8 cellular contexts compared by ENCODE assay signal in genomic region chr1:167938083-167938482, GRCh38. TPM values are rescaled to one million over a fixed set of nuclear protein-coding genes. Genes with fewer than 3 reads are reported as not detected.
DNase-seq lines count a peak whose midpoint lies in the region; ATAC-seq, FAIRE-seq and TF ChIP-seq lines count a peak whose summit lies in the region.

No MANE protein-coding gene starts in this region.

- peak overlapping the region; percentile 68 for H2AFZ ChIP-seq in ACC112 (ENCODE audit: low read length, unreplicated experiment)
- no peak overlapping the region for H2AFZ ChIP-seq in astrocyte (ENCODE audit: low read depth, low read length)

- no peak for DNase-seq in HFFc6
- no peak for DNase-seq in astrocyte (ENCODE audit: low read depth)
- no peak for DNase-seq in GM19238 (ENCODE audit: insufficient read length, low spot score)
- no peak for DNase-seq in GM12891 (ENCODE audit: insufficient read length, low spot score)

- H3K36me3 ChIP-seq in ACC112 (ENCODE audit: insufficient read depth, low read length) (peaks cover 4% of the 10 kb centered on the region; the same call in 1 of the 2 replicates), astrocyte (ENCODE audit: insufficient read depth, low read length) (no peaks in the 10 kb centered on the region), mesodermal cell (ENCODE audit: control insufficient read depth, insufficient read depth, low read length) (no peaks in the 10 kb centered on the region)

- ATAC-seq in GM18519 (IDR thresholded peaks at IDR 0.05; ENCODE audit: low FRiP score, unreplicated experiment) (no peak), GM19035 (IDR thresholded peaks at IDR 0.05; ENCODE audit: unreplicated experiment) (no peak)

- H3K4me3 Mint-ChIP-seq in HFFc6 (peak overlapping the region; percentile 95), astrocyte (ENCODE audit: unreplicated experiment) (peak overlapping the region; percentile 96)

- peaks cover 35% of the 10 kb centered on the region for H4K20me1 ChIP-seq in astrocyte (ENCODE audit: insufficient read depth, low read length)

- H3K9me3 Mint-ChIP-seq in HFFc6 (no peaks in the 10 kb centered on the region), astrocyte (ENCODE audit: unreplicated experiment) (no peaks in the 10 kb centered on the region)

- H3K27ac Mint-ChIP-seq in HFFc6 (peak overlapping the region; percentile 85), astrocyte (ENCODE audit: unreplicated experiment) (no peak overlapping the region)

- peaks cover 32% of the 10 kb centered on the region for H3K4me1 Mint-ChIP-seq in HFFc6 (ENCODE audit: low read depth)
- peaks cover 9% of the 10 kb centered on the region for H3K4me1 Mint-ChIP-seq in astrocyte (ENCODE audit: low read depth, unreplicated experiment)

- H3K27me3 Mint-ChIP-seq in HFFc6 (ENCODE audit: insufficient read depth) (no peaks in the 10 kb centered on the region), astrocyte (ENCODE audit: low read depth, unreplicated experiment) (no peaks in the 10 kb centered on the region)

- H3K4me3 ChIP-seq in ACC112 (ENCODE audit: low read depth, low read length) (peak overlapping the region; percentile 85), astrocyte (ENCODE audit: insufficient read depth, low read depth, low read length) (peak overlapping the region; percentile 84), mesodermal cell (ENCODE audit: extremely low read depth, insufficient read depth, low read length, poor library complexity, severe bottlenecking) (peak overlapping the region; percentile 76)

- H3K9ac ChIP-seq in astrocyte (ENCODE audit: low read length), result peak overlapping the region; percentile 99

- H3K79me2 ChIP-seq in ACC112 (ENCODE audit: control insufficient read depth, insufficient read depth, low read length, unreplicated experiment), result peaks cover 78% of the 10 kb centered on the region
- peaks cover 87% of the 10 kb centered on the region for H3K79me2 ChIP-seq in astrocyte (ENCODE audit: insufficient read depth, low read length)

- no peak for FAIRE-seq in astrocyte (lab: Jason Lieb, UNC)
- no peak for FAIRE-seq in GM12891 (lab: Jason Lieb, UNC)

- no peak for TF ChIP-seq POLR2A in GM12891 (IDR thresholded peaks at IDR 0.05; ENCODE audit: low read depth, low read length)

- H3K4me2 ChIP-seq in astrocyte (ENCODE audit: low read length), result peak overlapping the region; percentile 99

- H3K9me3 ChIP-seq in astrocyte (ENCODE audit: insufficient read depth, low read depth, low read length) (no peaks in the 10 kb centered on the region), mesodermal cell (ENCODE audit: control insufficient read depth, low read length) (no peaks in the 10 kb centered on the region)

- peaks cover 14% of the 10 kb centered on the region for H3K4me1 ChIP-seq in ACC112 (ENCODE audit: control insufficient read depth, insufficient read depth, low read length, unreplicated experiment)
- peaks cover 8% of the 10 kb centered on the region for H3K4me1 ChIP-seq in astrocyte (ENCODE audit: insufficient read depth, low read length)
- H3K4me1 ChIP-seq in mesodermal cell (ENCODE audit: control insufficient read depth, insufficient read depth, low read length, poor library complexity, severe bottlenecking), result no peaks in the 10 kb centered on the region

- H3K27me3 ChIP-seq in ACC112 (ENCODE audit: insufficient read depth, low read length) (no peaks in the 10 kb centered on the region), astrocyte (ENCODE audit: insufficient read depth, low read length) (no peaks in the 10 kb centered on the region)

- TF ChIP-seq CTCF in HFFc6 (IDR thresholded peaks at IDR 0.05) (no peak), astrocyte (IDR thresholded peaks at IDR 0.05; ENCODE audit: insufficient read depth, low read depth, low read length) (no peak)

- no CpG with 5 or more reads among the region's 4 CpGs for WGBS in mesodermal cell (ENCODE audit: insufficient coverage in 2 of 2), 2 experiments

- H3K36me3 Mint-ChIP-seq in HFFc6 (ENCODE audit: low read depth) (peaks cover 5% of the 10 kb centered on the region; the same call in 1 of the 2 replicates), astrocyte (ENCODE audit: low read depth, unreplicated experiment) (no peaks in the 10 kb centered on the region)

- H3K27ac ChIP-seq in ACC112 (ENCODE audit: low read depth, low read length) (0 out of 2 replicates have a peak overlapping the region, but pooled peaks have one; percentile 89), astrocyte (ENCODE audit: low read depth, low read length) (no peak overlapping the region), mesodermal cell (ENCODE audit: low read depth, low read length, severe bottlenecking) (no peak overlapping the region)

TF ChIP-seq in GM12891, 5 proteins besides CTCF, POLR2A, EP300 and RAD21:
- TF ChIP-seq SPI1 (IDR thresholded peaks at IDR 0.05; ENCODE audit: low read depth, low read length), result no peak
- no peak for TF ChIP-seq POU2F2 (IDR thresholded peaks at IDR 0.05; ENCODE audit: low read depth, low read length)
- no peak for TF ChIP-seq TAF1 (IDR thresholded peaks at IDR 0.05; ENCODE audit: low read depth, low read length)
- TF ChIP-seq PAX5 (IDR thresholded peaks at IDR 0.05; ENCODE audit: insufficient read depth, low read length, severe bottlenecking), result no peak
- TF ChIP-seq POLR2AphosphoS5 (IDR thresholded peaks at IDR 0.05; ENCODE audit: low read depth, low read length), result no peak

RNA-seq across cellular contexts. Expression of gene MPC2, which starts 1.2 kb away (rescaled TPM):
- 100 to 1,000 TPM; 109 to 124 (median 119) TPM for total RNA-seq in HFFc6 (2021; fragmentation: NEBNext Ultra II Directional; extraction: Animal tissue kit (Norgen Biotek cat#: 25700))
- 53.2 and 62.3 TPM in 2 replicates for total RNA-seq in astrocyte
- polyA plus RNA-seq in mesodermal cell (2013, experiment 1 of 2), result 66.9 TPM
- 63.6 TPM for polyA plus RNA-seq in mesodermal cell (2013, experiment 2 of 2)
- 76.2 TPM for polyA plus RNA-seq in GM12891 (2012; ENCODE audit: low read depth, missing spikeins)

RNA-seq across cellular contexts. Expression of gene DCAF6, which starts 1.6 kb away (rescaled TPM):
- total RNA-seq in HFFc6 (2021; fragmentation: NEBNext Ultra II Directional; extraction: Animal tissue kit (Norgen Biotek cat#: 25700)), result 10 to 100 TPM; 52.5 to 59.4 (median 55.3) TPM
- total RNA-seq in astrocyte, result 57.1 and 57.4 TPM in 2 replicates
- polyA plus RNA-seq in mesodermal cell (2013, experiment 1 of 2), result 18.3 TPM
- 17.8 TPM for polyA plus RNA-seq in mesodermal cell (2013, experiment 2 of 2)
- 27.9 TPM for polyA plus RNA-seq in GM12891 (2012; ENCODE audit: low read depth, missing spikeins)

RNA-seq across cellular contexts. Expression of gene ADCY10, which starts 24.1 kb away (rescaled TPM):
- under 1 TPM in 4 of 6 experiments, not detected in 2; 0.12 to 0.22 (median 0.17) TPM for total RNA-seq in HFFc6 (2021; fragmentation: NEBNext Ultra II Directional; extraction: Animal tissue kit (Norgen Biotek cat#: 25700))
- 0.07 and 0.27 TPM in 2 replicates for total RNA-seq in astrocyte
- polyA plus RNA-seq in mesodermal cell (2013, experiment 1 of 2), result 0.11 TPM
- polyA plus RNA-seq in mesodermal cell (2013, experiment 2 of 2), result 0.15 TPM
- 0.03 TPM for polyA plus RNA-seq in GM12891 (2012; ENCODE audit: low read depth, missing spikeins)
